Comparison of ENCODE assay signal across 11 cellular contexts in the genomic region with DNA sequence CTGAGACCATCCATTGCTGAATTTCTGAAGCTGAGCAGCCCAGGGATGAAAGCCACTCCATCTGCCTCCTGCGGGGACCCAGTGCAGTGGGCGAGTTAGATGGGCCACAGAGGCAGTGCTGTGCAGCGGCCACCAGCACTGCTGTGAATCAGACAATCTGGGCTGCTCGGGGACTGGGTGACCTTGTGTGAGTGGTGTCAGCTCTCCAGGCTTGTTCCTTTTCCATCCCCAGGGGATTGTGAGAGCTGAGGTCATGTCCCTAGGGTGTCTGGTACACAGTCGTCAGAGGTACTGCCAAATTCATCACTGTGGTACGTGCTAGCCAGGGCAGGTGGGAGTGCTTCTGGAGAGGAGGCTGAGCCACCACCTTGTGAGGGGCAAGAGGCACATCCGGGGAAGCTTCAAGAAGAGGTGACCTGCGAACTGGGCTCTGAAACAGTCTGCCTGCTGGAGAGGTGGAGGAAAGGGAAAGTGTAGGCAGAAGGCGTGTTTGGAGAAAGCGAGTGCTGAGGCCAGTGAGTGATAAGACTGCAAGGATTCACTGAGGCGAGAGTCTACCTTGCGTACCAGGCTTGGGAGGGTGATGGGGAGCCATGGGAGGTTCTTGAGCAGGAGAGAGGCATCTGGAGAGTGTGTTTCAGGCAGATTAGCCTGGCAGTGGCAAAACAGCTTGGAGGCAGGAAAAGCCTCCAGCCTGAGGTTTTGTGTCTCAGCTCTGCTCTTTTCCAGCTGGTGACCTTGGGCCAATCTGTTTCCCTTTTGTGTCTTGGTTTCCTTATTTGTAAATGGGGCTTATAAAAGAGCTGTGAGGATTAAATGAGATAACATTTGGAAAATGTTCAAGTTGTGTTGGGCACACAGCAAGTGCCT. TPM values are rescaled to one million over a fixed set of nuclear protein-coding genes. Genes with fewer than 3 reads are reported as not detected.
DNase-seq lines count a peak whose midpoint lies in the region; FAIRE-seq and TF ChIP-seq lines count a peak whose summit lies in the region.
"Had no signal": no experiment of that assay in that cellular context is flagged by ENCODE, and none has a peak within 500 bp of the region (broad histone marks: within the 10 kb centered on the region; RNA-seq: fewer than 3 reads in every experiment).

No MANE protein-coding gene starts in this region.

- H3K27me3 ChIP-seq in small intestine (ENCODE audit: control insufficient read depth in 2 of 2, insufficient read depth in 2 of 2, low read length in 2 of 2) (peaks cover 0 to 9% of the 10 kb centered on the region in 2 donors), MG63 (no peaks in the 10 kb centered on the region)

- DNase-seq in H4 (ENCODE audit: low spot score) = peak; percentile 21
- peak; percentile 24 for DNase-seq in NCI-H446 treated with DMSO at 0.1 percent for 48 hours (lab: John Stamatoyannopoulos, UW)
- DNase-seq in choroid plexus epithelial cell (ENCODE audit: low read depth) = peak; percentile 18
- peak; percentile 68 for DNase-seq in pulmonary artery endothelial cell (ENCODE audit: low read depth, low spot score)
- DNase-seq in cerebellum (ENCODE audit: low spot score) = no peak
- DNase-seq in small intestine = no peak
- no peak for DNase-seq in MG63
- DNase-seq: activated CD4-positive, alpha-beta T cell treated with anti-CD3 and anti-CD28 coated beads, Interleukin-2, amount 10 ng/mL, durations not matched to agents 24 days and 14 days; KG1; NCI-H2081 treated with DMSO at 0.1 percent for 48 hours; spleen had no signal

- no peak for TF ChIP-seq CTCF in choroid plexus epithelial cell (conservative IDR thresholded peaks at IDR 0.05; ENCODE audit: low read depth, low read length)

- no peaks in the 10 kb centered on the region for H3K9me3 ChIP-seq in small intestine (ENCODE audit: control insufficient read depth, low read depth)
- H3K9me3 ChIP-seq in MG63 = no peaks in the 10 kb centered on the region
- H3K9me3 ChIP-seq: spleen had no signal

- H3K27ac ChIP-seq in small intestine (ENCODE audit: low read depth in 1 of 2, low read length in 1 of 2) = no peak overlapping the region
- H3K27ac ChIP-seq: spleen had no signal

- H3K4me1 ChIP-seq in small intestine (ENCODE audit: control insufficient read depth in 2 of 2, insufficient read depth in 1 of 2, low read depth in 1 of 2, low read length in 1 of 2) = no peaks in the 10 kb centered on the region

- H3K36me3 ChIP-seq in small intestine (ENCODE audit: control insufficient read depth in 2 of 2, insufficient read depth in 2 of 2, low read length in 2 of 2) (no peaks in the 10 kb centered on the region), MG63 (no peaks in the 10 kb centered on the region)
- H3K36me3 ChIP-seq: spleen had no signal

- WGBS in small intestine, 3 donors = 44 to 63% (median 52%) methylated on average over 11 to 12 of the region's 12 CpGs

- H3K4me3 ChIP-seq in choroid plexus epithelial cell (ENCODE audit: low read depth, low read length) (no peak overlapping the region), small intestine (ENCODE audit: low read depth in 1 of 2, low read length in 2 of 2) (no peak overlapping the region), MG63 (no peak overlapping the region)
- H3K4me3 ChIP-seq: spleen had no signal

- no peak for FAIRE-seq in small intestine (lab: Jason Lieb, UNC)

RNA-seq across cellular contexts. Expression of gene CACNA1I, which starts 22.7 kb away (rescaled TPM):
- 0.19 TPM in 1 of 2 replicates, not detected in the other for total RNA-seq in H4 (2014; rRNA removed; shearing (Covaris generic))
- total RNA-seq in pulmonary artery endothelial cell = under 0.01 TPM in 1 of 2 replicates, not detected in the other
- total RNA-seq in cerebellum = 0.91 TPM
- polyA plus RNA-seq in small intestine = under 1 TPM in 2 of 3 donors, not detected in 1; under 0.01 to 0.18 TPM
- not detected in 2 replicates for total RNA-seq in MG63 (2014; rRNA removed; shearing (Covaris generic); ENCODE audit: low replicate concordance)

Comparison
In these comparisons a context has a peak if more than half of its experiments do, and no peak if none do; other contexts are left out.
1. DNase-seq: peak in H4 (single experiment), NCI-H446 treated with DMSO at 0.1 percent for 48 hours (single experiment), choroid plexus epithelial cell (single experiment) and pulmonary artery endothelial cell (single experiment); none in cerebellum (single experiment), small intestine (single experiment) and MG63 (single experiment).